In genomic region chr2:77938462-77938861, GRCh38 we compare ENCODE assay signal across 6 cellular contexts.
"Had no signal": no experiment of that assay in that cellular context is flagged by ENCODE, and none has a peak within 500 bp of the region (broad histone marks: within the 10 kb centered on the region; RNA-seq: fewer than 3 reads in every experiment).

No MANE protein-coding gene starts in this region.

- ATAC-seq: GM12878 had no signal

- FAIRE-seq: GM12878, GM12892, GM18507, GM19239 had no signal

- DNase-seq: GDM1, GF-D8 had no signal

- H3K4me3 ChIP-seq: GM12878 had no signal
